ENCODE assay signal across 13 cellular contexts in genomic region chr17:75695141-75695829, GRCh38. TPM values are rescaled to one million over a fixed set of nuclear protein-coding genes. Genes with fewer than 3 reads are reported as not detected.
DNase-seq lines count a peak whose midpoint lies in the region; ATAC-seq and TF ChIP-seq lines count a peak whose summit lies in the region.
"Had no signal": no experiment of that assay in that cellular context is flagged by ENCODE, and none has a peak within 500 bp of the region (broad histone marks: within the 10 kb centered on the region; RNA-seq: fewer than 3 reads in every experiment).

No MANE protein-coding gene starts in this region.

- no peaks in the 10 kb centered on the region for H3K9me3 Mint-ChIP-seq in dendritic cell treated with granulocyte-macrophage colony-stimulating factor and Interleukin-4, amounts not matched to agents 40 ng/mL and 50 ng/mL, for 4 days
- H3K9me3 Mint-ChIP-seq in neural crest cell: no peaks in the 10 kb centered on the region
- H3K9me3 Mint-ChIP-seq: activated naive CD4-positive, alpha-beta T cell treated with anti-CD3 and anti-CD28 coated beads, Interleukin-2, amount 50 U/mL, for 24 hours had no signal

- no peaks in the 10 kb centered on the region for H3K27me3 Mint-ChIP-seq in dendritic cell treated with granulocyte-macrophage colony-stimulating factor and Interleukin-4, amounts not matched to agents 40 ng/mL and 50 ng/mL, for 4 days
- H3K27me3 Mint-ChIP-seq in neural crest cell (ENCODE audit: low read depth): no peaks in the 10 kb centered on the region
- H3K27me3 Mint-ChIP-seq: activated naive CD4-positive, alpha-beta T cell treated with anti-CD3 and anti-CD28 coated beads, Interleukin-2, amount 50 U/mL, for 24 hours had no signal

- intact Hi-C loops in dendritic cell treated with granulocyte-macrophage colony-stimulating factor and Interleukin-4, amounts not matched to agents 40 ng/mL and 50 ng/mL, for 4 days (cut with micrococcal nuclease): no loop called here

- peak; percentile 79 for DNase-seq in A172 (ENCODE audit: low spot score)
- peak; percentile 26 for DNase-seq in MG63
- no peak for DNase-seq in neural crest cell (ENCODE audit: low read depth, low spot score)
- no peak for DNase-seq in AG08396 (ENCODE audit: low spot score)
- no peak for DNase-seq in AML-193 (lab: John Stamatoyannopoulos, UW)
- DNase-seq: activated CD4-positive, alpha-beta T cell treated with anti-CD3 and anti-CD28 coated beads for 1 hour; NCI-H187; upper lobe of right lung had no signal

- no peaks in the 10 kb centered on the region for H3K9me3 ChIP-seq in MG63
- H3K9me3 ChIP-seq: mucosa of descending colon, upper lobe of right lung had no signal

- peak overlapping the region; percentile 53 for H3K27ac Mint-ChIP-seq in dendritic cell treated with granulocyte-macrophage colony-stimulating factor and Interleukin-4, amounts not matched to agents 40 ng/mL and 50 ng/mL, for 4 days
- no peak overlapping the region for H3K27ac Mint-ChIP-seq in neural crest cell (ENCODE audit: unreplicated experiment)
- H3K27ac Mint-ChIP-seq: activated naive CD4-positive, alpha-beta T cell treated with anti-CD3 and anti-CD28 coated beads, Interleukin-2, amount 50 U/mL, for 24 hours had no signal

- H3K36me3 ChIP-seq in MG63: peaks cover 63% of the 10 kb centered on the region

- peaks cover 23% of the 10 kb centered on the region for H3K4me1 Mint-ChIP-seq in dendritic cell treated with granulocyte-macrophage colony-stimulating factor and Interleukin-4, amounts not matched to agents 40 ng/mL and 50 ng/mL, for 4 days (ENCODE audit: low read depth)
- peaks cover 53% of the 10 kb centered on the region for H3K4me1 Mint-ChIP-seq in neural crest cell

- H3K4me3 Mint-ChIP-seq in dendritic cell treated with granulocyte-macrophage colony-stimulating factor and Interleukin-4, amounts not matched to agents 40 ng/mL and 50 ng/mL, for 4 days: no peak overlapping the region
- H3K4me3 Mint-ChIP-seq in neural crest cell: peak overlapping the region; percentile 9
- H3K4me3 Mint-ChIP-seq: activated naive CD4-positive, alpha-beta T cell treated with anti-CD3 and anti-CD28 coated beads, Interleukin-2, amount 50 U/mL, for 24 hours had no signal

- peaks cover 96% of the 10 kb centered on the region for H3K36me3 Mint-ChIP-seq in dendritic cell treated with granulocyte-macrophage colony-stimulating factor and Interleukin-4, amounts not matched to agents 40 ng/mL and 50 ng/mL, for 4 days (ENCODE audit: low read depth)
- peaks cover 8% of the 10 kb centered on the region for H3K36me3 Mint-ChIP-seq in neural crest cell (ENCODE audit: low read depth)

- H3K27me3 ChIP-seq in MG63: no peaks in the 10 kb centered on the region
- H3K27me3 ChIP-seq: upper lobe of right lung had no signal

- no peak overlapping the region for H3K4me3 ChIP-seq in MG63
- H3K4me3 ChIP-seq: mucosa of descending colon, upper lobe of right lung had no signal

- no peak for ATAC-seq in HG02884 (IDR thresholded peaks at IDR 0.05; ENCODE audit: unreplicated experiment)
- no peak for ATAC-seq in HG03469 (IDR thresholded peaks at IDR 0.05; ENCODE audit: unreplicated experiment)
- ATAC-seq: upper lobe of right lung had no signal

- TF ChIP-seq CTCF in neural crest cell (conservative IDR thresholded peaks at IDR 0.05): no peak

RNA-seq across cellular contexts. Expression of gene ITGB4, which starts 26.0 kb away (rescaled TPM):
- 15.0 and 15.2 TPM in 2 replicates for total RNA-seq in A172 (2014; rRNA removed; shearing (Covaris generic))
- not detected in 2 replicates for total RNA-seq in MG63 (2014; rRNA removed; shearing (Covaris generic); ENCODE audit: low replicate concordance)
- total RNA-seq in neural crest cell: 0.64 and 1.4 TPM in 2 replicates

RNA-seq across cellular contexts. Expression of gene SAP30BP, which starts 28.1 kb away (rescaled TPM):
- total RNA-seq in A172 (2014; rRNA removed; shearing (Covaris generic)): 124 and 169 TPM in 2 replicates
- total RNA-seq in MG63 (2014; rRNA removed; shearing (Covaris generic); ENCODE audit: low replicate concordance): 105 and 108 TPM in 2 replicates
- 113 and 123 TPM in 2 replicates for total RNA-seq in neural crest cell

RNA-seq across cellular contexts. Expression of gene RECQL5, which starts 28.3 kb away (rescaled TPM):
- total RNA-seq in A172 (2014; rRNA removed; shearing (Covaris generic)): 18.0 and 19.0 TPM in 2 replicates
- 16.8 and 23.0 TPM in 2 replicates for total RNA-seq in MG63 (2014; rRNA removed; shearing (Covaris generic); ENCODE audit: low replicate concordance)
- 47.3 and 47.5 TPM in 2 replicates for total RNA-seq in neural crest cell

Comparison
In these comparisons a context has a peak if more than half of its experiments do, and no peak if none do; other contexts are left out.
1. DNase-seq: peak in A172 (single experiment) and MG63 (single experiment); none in neural crest cell (single experiment), AG08396 (single experiment) and AML-193 (0 of 2).